28 cellular contexts compared by ENCODE assay signal in genomic region chr7:154388999-154389398, GRCh38.
"Had no signal": no experiment of that assay in that cellular context is flagged by ENCODE, and none has a peak within 500 bp of the region (broad histone marks: within the 10 kb centered on the region; RNA-seq: fewer than 3 reads in every experiment).

No MANE protein-coding gene starts in this region.

- ATAC-seq: activated naive CD4-positive, alpha-beta T cell treated with anti-CD3 and anti-CD28 coated beads, Interleukin-2, amount 50 U/mL, for 72 hours; activated T-cell treated with anti-CD3 and anti-CD28 coated beads, Interleukin-2, amount 50 U/mL, for 72 hours; gastroesophageal sphincter; WTC11 had no signal

- H3K27me3 ChIP-seq: ascending aorta, breast epithelium, cardiac muscle cell, colonic mucosa, esophagus squamous epithelium had no signal

- H3K27ac ChIP-seq: ascending aorta, breast epithelium, cardiac muscle cell, colonic mucosa, epithelial cell of prostate, esophagus squamous epithelium, gastroesophageal sphincter, VCaP had no signal

- H3K4me1 ChIP-seq: ascending aorta, breast epithelium, colonic mucosa, esophagus squamous epithelium, gastroesophageal sphincter had no signal

- DNase-seq: activated CD4-positive, alpha-beta memory T cell treated with anti-CD3 and anti-CD28 coated beads, Interleukin-2, amount 10 ng/mL, durations not matched to agents 7 days and 5 days; activated CD4-positive, alpha-beta T cell treated with anti-CD3 and anti-CD28 coated beads for 1 hour; activated CD4-positive, alpha-beta T cell treated with anti-CD3 and anti-CD28 coated beads for 4 hours; activated CD4-positive, alpha-beta T cell treated with anti-CD3 and anti-CD28 coated beads, Interleukin-2, amount 10 ng/mL, durations not matched to agents 7 days and 5 days; activated CD4-positive, alpha-beta T cell treated with anti-CD3 and anti-CD28 coated beads, Interleukin-2, amount 50 U/mL, for 4 hours; activated CD8-positive, alpha-beta memory T cell treated with anti-CD3 and anti-CD28 coated beads, Interleukin-2, amount 50 U/mL, for 48 hours; activated gamma-delta T cell; activated naive CD4-positive, alpha-beta T cell; activated naive CD4-positive, alpha-beta T cell treated with anti-CD3 and anti-CD28 coated beads, Interleukin-2, amount 10 ng/mL, durations not matched to agents 7 days and 5 days; activated naive CD8-positive, alpha-beta T cell treated with anti-CD3 and anti-CD28 coated beads, Interleukin-2, amount 10 ng/mL, durations not matched to agents 7 days and 5 days; activated T-cell treated with anti-CD3 and anti-CD28 coated beads for 4 hours; activated T-cell treated with anti-CD3 and anti-CD28 coated beads, Interleukin-2, amount 50 U/mL, for 24 hours; activated T-cell treated with anti-CD3 and anti-CD28 coated beads, Interleukin-2, amount 50 U/mL, for 72 hours; central memory CD4-positive, alpha-beta T cell; cerebellar nuclear complex; colonic mucosa; effector CD8-positive, alpha-beta T cell; esophagus squamous epithelium; foreskin melanocyte; T-helper 2 cell had no signal

- H3K9me3 ChIP-seq: ascending aorta, breast epithelium, colonic mucosa, gastroesophageal sphincter had no signal

- H3K36me3 ChIP-seq: ascending aorta, breast epithelium, cardiac muscle cell, colonic mucosa, esophagus squamous epithelium, gastroesophageal sphincter had no signal

- H3K4me3 ChIP-seq: ascending aorta, breast epithelium, cardiac muscle cell, colonic mucosa, esophagus squamous epithelium, gastroesophageal sphincter had no signal
